Comparison of ENCODE assay signal across 18 cellular contexts in genomic region chr12:94078736-94079509, GRCh38.
DNase-seq lines count a peak whose midpoint lies in the region; ATAC-seq, FAIRE-seq and TF ChIP-seq lines count a peak whose summit lies in the region.
"Had no signal": no experiment of that assay in that cellular context is flagged by ENCODE, and none has a peak within 500 bp of the region (broad histone marks: within the 10 kb centered on the region; RNA-seq: fewer than 3 reads in every experiment).

No MANE protein-coding gene starts in this region.

- H4K20me1 ChIP-seq in MM.1S (ENCODE audit: insufficient read depth, low read length) (no peaks in the 10 kb centered on the region), K562 (replicated peaks; ENCODE audit: control insufficient read depth, insufficient read depth, low read length) (no peaks in the 10 kb centered on the region)
- H4K20me1 ChIP-seq: BLaER1 treated with 17β-estradiol and CSF1 and Interleukin-3, amounts not matched to agents 10 nM and 100 nM had no signal

- BruUV-seq in K562 (replicated peaks; lab: Mats Ljungman, UMichigan) = no TSS peak

- peaks cover 3% of the 10 kb centered on the region for H3K9me3 Mint-ChIP-seq in activated naive CD8-positive, alpha-beta T cell treated with anti-CD3 and anti-CD28 coated beads, Interleukin-2, amount 10 ng/mL, durations not matched to agents 7 days and 5 days
- H3K9me3 Mint-ChIP-seq in activated naive CD8-positive, alpha-beta T cell treated with anti-CD3 and anti-CD28 coated beads for 36 hours = peaks cover 5% of the 10 kb centered on the region
- H3K9me3 Mint-ChIP-seq in neural crest cell = peaks cover 4% of the 10 kb centered on the region

- no peaks in the 10 kb centered on the region for H3K4me1 ChIP-seq in MM.1S (ENCODE audit: low read length)
- H3K4me1 ChIP-seq in K562 (replicated peaks in 1 of 2; ENCODE audit: control insufficient read depth in 2 of 2, insufficient read depth in 2 of 2, low read length in 2 of 2) = peaks cover 0 to 3% of the 10 kb centered on the region in 2 experiments; a peak in 2 of 5 replicates

- no peaks in the 10 kb centered on the region for H3K9me2 ChIP-seq in MM.1S (replicated peaks; ENCODE audit: insufficient read depth, low read length)

- H3F3A ChIP-seq in MM.1S (ENCODE audit: insufficient read depth, low read length) = no peaks in the 10 kb centered on the region

- TF ChIP-seq EP300 in K562 (IDR thresholded peaks at IDR 0.05; ENCODE audit: low read length) = no peak

- H3K27ac ChIP-seq in MM.1S (ENCODE audit: low read length) (no peak overlapping the region), K562 (ENCODE audit: extremely low read depth, low read depth, low read length) (no peak overlapping the region)
- H3K27ac ChIP-seq: BLaER1 treated with 17β-estradiol and CSF1 and Interleukin-3, amounts not matched to agents 10 nM and 100 nM had no signal

- H3K79me2 ChIP-seq in MM.1S (ENCODE audit: low read length) (no peaks in the 10 kb centered on the region), K562 (ENCODE audit: control insufficient read depth, insufficient read depth, low read length) (no peaks in the 10 kb centered on the region)

- no peak for TF ChIP-seq RAD21 in K562 (CRISPR knock-in tag; conservative IDR thresholded peaks at IDR 0.05 in 1 of 2, IDR thresholded peaks at IDR 0.05 in 1 of 2)

- H3K27me3 Mint-ChIP-seq in activated naive CD8-positive, alpha-beta T cell treated with anti-CD3 and anti-CD28 coated beads, Interleukin-2, amount 10 ng/mL, durations not matched to agents 7 days and 5 days = peaks cover 7% of the 10 kb centered on the region
- H3K27me3 Mint-ChIP-seq in activated naive CD8-positive, alpha-beta T cell treated with anti-CD3 and anti-CD28 coated beads for 36 hours = peaks cover 12% of the 10 kb centered on the region
- no peaks in the 10 kb centered on the region for H3K27me3 Mint-ChIP-seq in neural crest cell (ENCODE audit: low read depth)
- H3K27me3 Mint-ChIP-seq: CD4-positive, alpha-beta T cell had no signal

- no peak for DNase-seq in activated naive CD8-positive, alpha-beta T cell treated with anti-CD3 and anti-CD28 coated beads, Interleukin-2, amount 10 ng/mL, durations not matched to agents 7 days and 5 days
- no peak for DNase-seq in activated naive CD8-positive, alpha-beta T cell treated with anti-CD3 and anti-CD28 coated beads for 36 hours
- DNase-seq in MM.1S (no peak), K562 (ENCODE audit: extremely low read depth in 1 of 4, low spot score in 3 of 4) (no peak), neural crest cell (ENCODE audit: low read depth, low spot score) (no peak), NCI-H2196 (lab: John Stamatoyannopoulos, UW; ENCODE audit: unreplicated experiment) (no peak), SK-N-DZ (ENCODE audit: low spot score) (no peak)
- DNase-seq: 8988T; ACHN; CD4-positive, alpha-beta T cell; DMS79 treated with DMSO at 0.1 percent for 48 hours; EL had no signal

- no peaks in the 10 kb centered on the region for H3K9me1 ChIP-seq in K562 (ENCODE audit: control insufficient read depth, insufficient read depth, low read length)

- TF ChIP-seq CTCF in MM.1S (IDR thresholded peaks at IDR 0.05; ENCODE audit: low read length) (no peak), K562 (IDR thresholded peaks at IDR 0.05 in 2 of 3, conservative IDR thresholded peaks at IDR 0.05 in 1 of 3; ENCODE audit: insufficient read depth in 2 of 3, low read depth in 1 of 3, low read length in 3 of 3) (no peak), neural crest cell (conservative IDR thresholded peaks at IDR 0.05) (no peak)

- in situ Hi-C loops in K562 (cut with MboI) = no loop called here

- POLR2A ChIA-PET in activated naive CD8-positive, alpha-beta T cell treated with anti-CD3 and anti-CD28 coated beads, Interleukin-2, amount 10 ng/mL, durations not matched to agents 7 days and 5 days (lab: Charles Lee) = no interaction called here
- POLR2A ChIA-PET in K562 (lab: Yijun Ruan, JAX) = interaction anchor here (0.6 kb wide), 1 partner anchor 50 kb away, joined by 4 read pairs; no protein-coding TSS in a partner anchor

- H3K9ac ChIP-seq in MM.1S (ENCODE audit: low read length) (no peak overlapping the region), K562 (ENCODE audit: insufficient read depth in 1 of 2, low read depth in 2 of 2, low read length in 2 of 2) (no peak overlapping the region)
- H3K9ac ChIP-seq: BLaER1 treated with 17β-estradiol and CSF1 and Interleukin-3, amounts not matched to agents 10 nM and 100 nM had no signal

- intact Hi-C loops in K562 (cut with micrococcal nuclease) = no loop called here

- no peaks in the 10 kb centered on the region for H3K9me3 ChIP-seq in MM.1S (replicated peaks; ENCODE audit: insufficient read depth, low read length)
- no peaks in the 10 kb centered on the region for H3K9me3 ChIP-seq in K562 (replicated peaks; ENCODE audit: control insufficient read depth, insufficient read depth, low read depth, low read length)
- H3K9me3 ChIP-seq: HAP-1 had no signal

- H3K36me3 ChIP-seq in MM.1S (replicated peaks; ENCODE audit: insufficient read depth, low read length) (no peaks in the 10 kb centered on the region), K562 (ENCODE audit: control insufficient read depth, insufficient read depth, low read length) (no peaks in the 10 kb centered on the region)
- H3K36me3 ChIP-seq: BLaER1 treated with 17β-estradiol and CSF1 and Interleukin-3, amounts not matched to agents 10 nM and 100 nM; HAP-1 had no signal

- no peak for FAIRE-seq in K562 (lab: Jason Lieb, UNC)
- FAIRE-seq: G401.6, GM12891, GM19239, H1 had no signal

- no peak for TF ChIP-seq POLR2A in K562 (conservative IDR thresholded peaks at IDR 0.05)

- 26% methylated on average over 9 of the region's 9 CpGs for WGBS in K562 (ENCODE audit: insufficient coverage, low coverage, missing lambda C conversion rate)

- H3K27ac Mint-ChIP-seq in activated naive CD8-positive, alpha-beta T cell treated with anti-CD3 and anti-CD28 coated beads, Interleukin-2, amount 10 ng/mL, durations not matched to agents 7 days and 5 days = peak overlapping the region; percentile 15
- no peak overlapping the region for H3K27ac Mint-ChIP-seq in activated naive CD8-positive, alpha-beta T cell treated with anti-CD3 and anti-CD28 coated beads for 36 hours
- peak overlapping the region; percentile 92 for H3K27ac Mint-ChIP-seq in neural crest cell (ENCODE audit: unreplicated experiment)
- H3K27ac Mint-ChIP-seq: CD4-positive, alpha-beta T cell had no signal

- H3K27me3 ChIP-seq in MM.1S (replicated peaks; ENCODE audit: insufficient read depth, low read length) = no peaks in the 10 kb centered on the region
- peaks cover 0 to 15% of the 10 kb centered on the region in 2 experiments; a peak in 4 of 5 replicates for H3K27me3 ChIP-seq in K562 (ENCODE audit: control insufficient read depth in 2 of 2, insufficient read depth in 2 of 2, low read length in 2 of 2)
- H3K27me3 ChIP-seq: BLaER1 treated with 17β-estradiol and CSF1 and Interleukin-3, amounts not matched to agents 10 nM and 100 nM had no signal

- H2AFZ ChIP-seq in MM.1S (ENCODE audit: low read length) = 0 out of 2 replicates have a peak overlapping the region, but pooled peaks have one; percentile 6
- H2AFZ ChIP-seq in K562 (ENCODE audit: low read depth, low read length) = no peak overlapping the region

- peaks cover 2% of the 10 kb centered on the region for H3K36me3 Mint-ChIP-seq in activated naive CD8-positive, alpha-beta T cell treated with anti-CD3 and anti-CD28 coated beads, Interleukin-2, amount 10 ng/mL, durations not matched to agents 7 days and 5 days
- peaks cover 2% of the 10 kb centered on the region for H3K36me3 Mint-ChIP-seq in activated naive CD8-positive, alpha-beta T cell treated with anti-CD3 and anti-CD28 coated beads for 36 hours
- H3K36me3 Mint-ChIP-seq in neural crest cell (ENCODE audit: low read depth) = no peaks in the 10 kb centered on the region

- CTCF ChIA-PET in K562 (lab: Yijun Ruan, JAX; ENCODE audit: low intra/inter-chr PET ratio) = no interaction called here

- H3K4me1 Mint-ChIP-seq in activated naive CD8-positive, alpha-beta T cell treated with anti-CD3 and anti-CD28 coated beads, Interleukin-2, amount 10 ng/mL, durations not matched to agents 7 days and 5 days = peaks cover 7% of the 10 kb centered on the region
- H3K4me1 Mint-ChIP-seq in activated naive CD8-positive, alpha-beta T cell treated with anti-CD3 and anti-CD28 coated beads for 36 hours = peaks cover 11% of the 10 kb centered on the region
- H3K4me1 Mint-ChIP-seq in neural crest cell = peaks cover 11% of the 10 kb centered on the region

- H3K4me2 ChIP-seq in MM.1S (ENCODE audit: low read depth, low read length) = no peak overlapping the region
- H3K4me2 ChIP-seq in K562 (ENCODE audit: insufficient read depth, low read length) = no peak overlapping the region; the same call in 1 of the 2 replicates

- no peak overlapping the region for H3K4me3 Mint-ChIP-seq in activated naive CD8-positive, alpha-beta T cell treated with anti-CD3 and anti-CD28 coated beads, Interleukin-2, amount 10 ng/mL, durations not matched to agents 7 days and 5 days
- no peak overlapping the region for H3K4me3 Mint-ChIP-seq in activated naive CD8-positive, alpha-beta T cell treated with anti-CD3 and anti-CD28 coated beads for 36 hours
- no peak overlapping the region for H3K4me3 Mint-ChIP-seq in neural crest cell
- H3K4me3 Mint-ChIP-seq: CD4-positive, alpha-beta T cell had no signal

- H3K4me3 ChIP-seq in MM.1S (ENCODE audit: low read length) (no peak overlapping the region), K562 (no peak overlapping the region)
- H3K4me3 ChIP-seq: BLaER1 treated with 17β-estradiol and CSF1 and Interleukin-3, amounts not matched to agents 10 nM and 100 nM; HAP-1 had no signal

- no peak for ATAC-seq in activated naive CD8-positive, alpha-beta T cell treated with anti-CD3 and anti-CD28 coated beads, Interleukin-2, amount 10 ng/mL, durations not matched to agents 7 days and 5 days (ENCODE audit: low read depth)
- no peak for ATAC-seq in K562

TF ChIP-seq in K562, 482 proteins besides CTCF, POLR2A, EP300 and RAD21 (continues in another document):
- TF ChIP-seq ZC3H11A (IDR thresholded peaks at IDR 0.05; ENCODE audit: low read depth, low read length) (no peak), CREBBP (IDR thresholded peaks at IDR 0.05; ENCODE audit: low read depth, low read length) (no peak), ZNF316 (IDR thresholded peaks at IDR 0.05) (0 out of 2 replicates have a peak, but pooled peaks have one; percentile 14), ZNF224 (CRISPR knock-in tag; IDR thresholded peaks at IDR 0.05) (no peak), SOX6 (IDR thresholded peaks at IDR 0.05) (peak; percentile 32; the same call in 1 of the 2 replicates), SLC30A9 (CRISPR knock-in tag; IDR thresholded peaks at IDR 0.05) (no peak), MAFG (tag; conservative IDR thresholded peaks at IDR 0.05) (peak; percentile 37; the same call in 1 of the 2 replicates), NRF1 (conservative IDR thresholded peaks at IDR 0.05 in 1 of 2, IDR thresholded peaks at IDR 0.05 in 1 of 2) (0 out of 4 replicates have a peak, but pooled peaks of 1 of the 2 experiments have one; percentile 28), ZEB2 (IDR thresholded peaks at IDR 0.05) (peak; percentile 56; the same call in 1 of the 2 replicates), NFYB (IDR thresholded peaks at IDR 0.05; ENCODE audit: extremely low read depth, insufficient read length) (no peak), ZNF24 (IDR thresholded peaks at IDR 0.05) (no peak), TARDBP (IDR thresholded peaks at IDR 0.05) (no peak), ARID1B (IDR thresholded peaks at IDR 0.05) (peak; percentile 65; the same call in 1 of the 2 replicates)
